In genomic region chr6:27213544-27214125, GRCh38 we compare ENCODE assay signal across 9 cellular contexts. TPM values are rescaled to one million over a fixed set of nuclear protein-coding genes. Genes with fewer than 3 reads are reported as not detected.
DNase-seq lines count a peak whose midpoint lies in the region; ATAC-seq and TF ChIP-seq lines count a peak whose summit lies in the region.
"Had no signal": no experiment of that assay in that cellular context is flagged by ENCODE, and none has a peak within 500 bp of the region (broad histone marks: within the 10 kb centered on the region; RNA-seq: fewer than 3 reads in every experiment).

No MANE protein-coding gene starts in this region.

- TF ChIP-seq CTCF in natural killer cell (IDR thresholded peaks at IDR 0.05) (no peak), fibroblast of villous mesenchyme (IDR thresholded peaks at IDR 0.05; ENCODE audit: insufficient read depth, low read depth, low read length) (no peak), type B pancreatic cell (conservative IDR thresholded peaks at IDR 0.05) (no peak)

- peak overlapping the region; percentile 62 for H3K4me3 ChIP-seq in fibroblast of villous mesenchyme (ENCODE audit: low read depth, low read length)

- peaks cover 9 to 12% of the 10 kb centered on the region in 2 donors for H3K4me1 Mint-ChIP-seq in natural killer cell treated with Interleukin-12 subunit alpha and Interleukin-12 subunit beta and Interleukin-15 and Interleukin-18, amount 100 ng/mL, for 72 hours (ENCODE audit: low read depth in 2 of 2)
- peaks cover 8 to 12% of the 10 kb centered on the region in 2 donors for H3K4me1 Mint-ChIP-seq in natural killer cell
- H3K4me1 Mint-ChIP-seq in T-helper 1 cell treated with Interleukin-12 subunit alpha and Interleukin-12 subunit beta and Interleukin-4 antibody, amounts not matched to agents 30 μg/mL and 1 μg/mL, for 36 hours (ENCODE audit: low read depth) = peaks cover 6% of the 10 kb centered on the region
- H3K4me1 Mint-ChIP-seq in type B pancreatic cell (ENCODE audit: unreplicated experiment) = peaks cover 7% of the 10 kb centered on the region

- H3K36me3 Mint-ChIP-seq in natural killer cell treated with Interleukin-12 subunit alpha and Interleukin-12 subunit beta and Interleukin-15 and Interleukin-18, amount 100 ng/mL, for 72 hours = peaks cover 6% of the 10 kb centered on the region
- no peaks in the 10 kb centered on the region for H3K36me3 Mint-ChIP-seq in natural killer cell
- peaks cover 1% of the 10 kb centered on the region for H3K36me3 Mint-ChIP-seq in T-helper 1 cell treated with Interleukin-12 subunit alpha and Interleukin-12 subunit beta and Interleukin-4 antibody, amounts not matched to agents 30 μg/mL and 1 μg/mL, for 36 hours (ENCODE audit: low read depth)
- H3K36me3 Mint-ChIP-seq in type B pancreatic cell = no peaks in the 10 kb centered on the region

- peak overlapping the region; percentile 80 for H3K4me3 Mint-ChIP-seq in natural killer cell treated with Interleukin-12 subunit alpha and Interleukin-12 subunit beta and Interleukin-15 and Interleukin-18, amount 100 ng/mL, for 72 hours
- no peak overlapping the region for H3K4me3 Mint-ChIP-seq in natural killer cell
- peak overlapping the region; percentile 10 for H3K4me3 Mint-ChIP-seq in T-helper 1 cell treated with Interleukin-12 subunit alpha and Interleukin-12 subunit beta and Interleukin-4 antibody, amounts not matched to agents 30 μg/mL and 1 μg/mL, for 36 hours
- peak overlapping the region; percentile 92 for H3K4me3 Mint-ChIP-seq in type B pancreatic cell

- peaks cover 8 to 31% of the 10 kb centered on the region in 2 donors for H3K27me3 Mint-ChIP-seq in natural killer cell treated with Interleukin-12 subunit alpha and Interleukin-12 subunit beta and Interleukin-15 and Interleukin-18, amount 100 ng/mL, for 72 hours
- H3K27me3 Mint-ChIP-seq in natural killer cell (ENCODE audit: low read depth in 2 of 2) (peaks cover 36 to 37% of the 10 kb centered on the region in 2 donors), type B pancreatic cell (peaks cover 18% of the 10 kb centered on the region)
- peaks cover 23% of the 10 kb centered on the region for H3K27me3 Mint-ChIP-seq in T-helper 1 cell treated with Interleukin-12 subunit alpha and Interleukin-12 subunit beta and Interleukin-4 antibody, amounts not matched to agents 30 μg/mL and 1 μg/mL, for 36 hours (ENCODE audit: low read depth)

- ATAC-seq in natural killer cell treated with Interleukin-12 subunit alpha and Interleukin-12 subunit beta and Interleukin-15 and Interleukin-18, amount 100 ng/mL, for 72 hours = no peak
- ATAC-seq in natural killer cell (no peak), HG03439 (IDR thresholded peaks at IDR 0.05; ENCODE audit: unreplicated experiment) (no peak)

- DNase-seq in natural killer cell treated with Interleukin-12 subunit alpha and Interleukin-12 subunit beta and Interleukin-15 and Interleukin-18, amount 100 ng/mL, for 72 hours (ENCODE audit: low spot score) = no peak
- no peak for DNase-seq in natural killer cell
- DNase-seq in fibroblast of villous mesenchyme (ENCODE audit: low read depth) = no peak
- DNase-seq in type B pancreatic cell (ENCODE audit: extremely low spot score, unreplicated experiment) = no peak
- DNase-seq in midbrain (lab: John Stamatoyannopoulos, UW) = no peak
- DNase-seq in cortex of kidney (lab: John Stamatoyannopoulos, UW) = no peak
- DNase-seq: effector CD8-positive, alpha-beta T cell had no signal

- H3K27ac Mint-ChIP-seq in natural killer cell treated with Interleukin-12 subunit alpha and Interleukin-12 subunit beta and Interleukin-15 and Interleukin-18, amount 100 ng/mL, for 72 hours = no peak overlapping the region
- H3K27ac Mint-ChIP-seq in natural killer cell = no peak overlapping the region
- H3K27ac Mint-ChIP-seq in T-helper 1 cell treated with Interleukin-12 subunit alpha and Interleukin-12 subunit beta and Interleukin-4 antibody, amounts not matched to agents 30 μg/mL and 1 μg/mL, for 36 hours = no peak overlapping the region
- peak overlapping the region; percentile 97 for H3K27ac Mint-ChIP-seq in type B pancreatic cell

- H3K9me3 Mint-ChIP-seq in natural killer cell treated with Interleukin-12 subunit alpha and Interleukin-12 subunit beta and Interleukin-15 and Interleukin-18, amount 100 ng/mL, for 72 hours = peaks cover 3% of the 10 kb centered on the region
- H3K9me3 Mint-ChIP-seq in natural killer cell (no peaks in the 10 kb centered on the region), type B pancreatic cell (no peaks in the 10 kb centered on the region)
- peaks cover 10% of the 10 kb centered on the region for H3K9me3 Mint-ChIP-seq in T-helper 1 cell treated with Interleukin-12 subunit alpha and Interleukin-12 subunit beta and Interleukin-4 antibody, amounts not matched to agents 30 μg/mL and 1 μg/mL, for 36 hours

- intact Hi-C loops in natural killer cell (cut with micrococcal nuclease) = no loop called here

RNA-seq across cellular contexts. Expression of gene PRSS16, which starts 33.9 kb away (rescaled TPM):
- total RNA-seq in natural killer cell treated with Interleukin-12 subunit alpha and Interleukin-12 subunit beta and Interleukin-15 and Interleukin-18, amount 100 ng/mL, for 72 hours = not detected
- total RNA-seq in natural killer cell (1 to 10 TPM in 1 of 3 donors, not detected in 2; 2.0 TPM), fibroblast of villous mesenchyme (under 0.01 TPM in 1 of 2 replicates, not detected in the other), type B pancreatic cell (ENCODE audit: low replicate concordance) (10.5 and 28.9 TPM in 2 replicates)
